Comparison of ENCODE assay signal across 19 cellular contexts in genomic region chrX:104430720-104431119, GRCh38.
"Had no signal": no experiment of that assay in that cellular context is flagged by ENCODE, and none has a peak within 500 bp of the region (broad histone marks: within the 10 kb centered on the region; RNA-seq: fewer than 3 reads in every experiment).

No MANE protein-coding gene starts in this region.

- H3K9me3 ChIP-seq: adrenal gland, colonic mucosa, esophagus muscularis mucosa, heart right ventricle, right atrium auricular region, tibial artery had no signal

- H3K4me3 ChIP-seq: adrenal gland, colonic mucosa, esophagus muscularis mucosa, heart right ventricle, right atrium auricular region, tibial artery had no signal

- H3K36me3 ChIP-seq: adrenal gland, colonic mucosa, esophagus muscularis mucosa, heart right ventricle, right atrium auricular region, tibial artery had no signal

- H3K4me1 Mint-ChIP-seq: immature natural killer cell had no signal

- H3K27me3 ChIP-seq: colonic mucosa, esophagus muscularis mucosa, right atrium auricular region, tibial artery had no signal

- DNase-seq: activated CD4-positive, alpha-beta T cell treated with anti-CD3 and anti-CD28 coated beads, Interleukin-2, amount 50 U/mL, for 48 hours; activated gamma-delta T cell treated with Interleukin-2 at 50 U/mL for 16 hours; adrenal gland; colonic mucosa; heart right ventricle; immature natural killer cell; left cardiac atrium; midbrain; nephron progenitor cell; nucleus accumbens; stimulated activated naive CD8-positive, alpha-beta T cell treated with anti-CD3 and anti-CD28 coated beads, Interleukin-15, Interleukin-2, amounts not matched to agents 100 U/mL and 50 U/mL, for 24 hours; substantia nigra; SW 1271; tibial artery had no signal

- H3K4me1 ChIP-seq: adrenal gland, colonic mucosa, esophagus muscularis mucosa, heart right ventricle, right atrium auricular region, tibial artery had no signal

- ATAC-seq: activated naive CD4-positive, alpha-beta T cell treated with anti-CD3 and anti-CD28 coated beads, Interleukin-2, amount 50 U/mL, for 72 hours; heart right ventricle; left cardiac atrium; stimulated activated naive CD8-positive, alpha-beta T cell treated with anti-CD3 and anti-CD28 coated beads, Interleukin-15, Interleukin-2, amounts not matched to agents 100 U/mL and 50 U/mL, for 24 hours had no signal

- H3K9me3 Mint-ChIP-seq: activated naive CD4-positive, alpha-beta T cell treated with anti-CD3 and anti-CD28 coated beads, Interleukin-2, amount 50 U/mL, for 72 hours; activated T-helper 1 cell treated with anti-CD3 and anti-CD28 coated beads, Interleukin-12 subunit alpha, Interleukin-12 subunit beta, Interleukin-2, Interleukin-4 antibody, amounts not matched to agents 30 ng/mL and 10 ng/mL and 1 ng/mL, durations not matched to agents 14 hours and 24 hours and 36 hours; immature natural killer cell had no signal

- H3K27ac Mint-ChIP-seq: activated naive CD4-positive, alpha-beta T cell treated with anti-CD3 and anti-CD28 coated beads, Interleukin-2, amount 50 U/mL, for 72 hours; activated T-helper 1 cell treated with anti-CD3 and anti-CD28 coated beads, Interleukin-12 subunit alpha, Interleukin-12 subunit beta, Interleukin-2, Interleukin-4 antibody, amounts not matched to agents 30 ng/mL and 10 ng/mL and 1 ng/mL, durations not matched to agents 14 hours and 24 hours and 36 hours; immature natural killer cell; nephron progenitor cell; progenitor cell of endocrine pancreas had no signal

- H3K4me3 Mint-ChIP-seq: activated T-helper 1 cell treated with anti-CD3 and anti-CD28 coated beads, Interleukin-12 subunit alpha, Interleukin-12 subunit beta, Interleukin-2, Interleukin-4 antibody, amounts not matched to agents 30 ng/mL and 10 ng/mL and 1 ng/mL, durations not matched to agents 14 hours and 24 hours and 36 hours; immature natural killer cell; nephron progenitor cell had no signal

- H3K27ac ChIP-seq: adrenal gland, colonic mucosa, esophagus muscularis mucosa, heart right ventricle, right atrium auricular region, tibial artery had no signal

- H3K36me3 Mint-ChIP-seq: activated naive CD4-positive, alpha-beta T cell treated with anti-CD3 and anti-CD28 coated beads, Interleukin-2, amount 50 U/mL, for 72 hours; immature natural killer cell had no signal
